In the genomic region with DNA sequence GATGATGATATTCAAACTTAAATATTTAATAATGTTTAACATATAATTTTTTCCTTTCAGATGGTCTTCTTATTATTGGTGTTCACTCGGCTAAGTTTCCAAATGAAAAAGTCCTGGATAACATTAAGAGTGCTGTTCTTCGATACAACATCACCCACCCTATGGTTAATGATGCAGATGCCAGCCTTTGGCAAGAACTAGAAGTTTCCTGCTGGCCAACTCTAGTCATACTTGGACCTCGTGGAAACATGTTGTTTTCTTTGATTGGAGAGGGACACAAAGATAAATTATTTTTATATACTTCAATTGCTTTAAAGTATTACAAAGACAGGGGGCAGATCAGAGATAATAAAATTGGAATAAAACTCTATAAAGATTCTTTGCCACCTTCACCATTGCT, we compare ENCODE assay signal across 10 cellular contexts.
"Had no signal": no experiment of that assay in that cellular context is flagged by ENCODE, and none has a peak within 500 bp of the region (broad histone marks: within the 10 kb centered on the region; RNA-seq: fewer than 3 reads in every experiment).

No MANE protein-coding gene starts in this region.

- H3K4me1 ChIP-seq: HAP-1 had no signal

- DNase-seq: GM23248, GOT3, H7, HFFc6, KBM-7 had no signal

- ATAC-seq: HCT116, HepG2 had no signal

- FAIRE-seq: HepG2 had no signal

- H3K9me3 Mint-ChIP-seq: IgD-negative memory B cell had no signal

- H3K4me3 ChIP-seq: GM23248, HAP-1 had no signal

- H3K4me3 Mint-ChIP-seq: HFFc6, IgD-negative memory B cell had no signal

- H3K27me3 Mint-ChIP-seq: IgD-negative memory B cell had no signal

- H3K27ac Mint-ChIP-seq: HFFc6, IgD-negative memory B cell had no signal

- H2AFZ ChIP-seq: GM23248 had no signal

- H3K9ac ChIP-seq: GM23248 had no signal

- H3K27ac ChIP-seq: GM23248, HL-60 had no signal
